In genomic region chr1:62784509-62785365, GRCh38 we compare ENCODE assay signal across 9 cellular contexts. TPM values are rescaled to one million over a fixed set of nuclear protein-coding genes. Genes with fewer than 3 reads are reported as not detected.
A peak's percentile ranks its signal among the peaks of the same experiment; 100 is the strongest.
DNase-seq lines count a peak whose midpoint lies in the region; ATAC-seq and TF ChIP-seq lines count a peak whose summit lies in the region.
"Had no signal": no experiment of that assay in that cellular context is flagged by ENCODE, and none has a peak within 500 bp of the region (broad histone marks: within the 10 kb centered on the region; RNA-seq: fewer than 3 reads in every experiment).

No MANE protein-coding gene starts in this region.

- H3K27me3 ChIP-seq in endocrine pancreas (ENCODE audit: control insufficient read depth, insufficient read depth, low read length): no peaks in the 10 kb centered on the region

- H3K9me3 Mint-ChIP-seq in activated naive CD8-positive, alpha-beta T cell treated with anti-CD3 and anti-CD28 coated beads for 36 hours: no peaks in the 10 kb centered on the region
- H3K9me3 Mint-ChIP-seq in activated naive CD8-positive, alpha-beta T cell treated with anti-CD3 and anti-CD28 coated beads, Interleukin-2, amount 50 U/mL, for 24 hours: no peaks in the 10 kb centered on the region
- no peaks in the 10 kb centered on the region for H3K9me3 Mint-ChIP-seq in naive thymus-derived CD8-positive, alpha-beta T cell
- H3K9me3 Mint-ChIP-seq in nephron progenitor cell: no peaks in the 10 kb centered on the region
- H3K9me3 Mint-ChIP-seq: dendritic cell treated with granulocyte-macrophage colony-stimulating factor and Interleukin-4, amounts not matched to agents 40 ng/mL and 50 ng/mL, for 4 days had no signal

- POLR2A ChIA-PET in naive thymus-derived CD8-positive, alpha-beta T cell (lab: Charles Lee): interaction anchor here (1.0 kb wide), 1 partner anchor 349 kb away, joined by 6 read pairs; no protein-coding TSS in a partner anchor

- H3K9me3 ChIP-seq in endocrine pancreas (ENCODE audit: control insufficient read depth, low read length): no peaks in the 10 kb centered on the region

- no peaks in the 10 kb centered on the region for H3K4me1 ChIP-seq in endocrine pancreas (ENCODE audit: control insufficient read depth, insufficient read depth, low read length)

- H3K4me1 Mint-ChIP-seq in activated naive CD8-positive, alpha-beta T cell treated with anti-CD3 and anti-CD28 coated beads for 36 hours: peaks cover 17% of the 10 kb centered on the region
- H3K4me1 Mint-ChIP-seq in activated naive CD8-positive, alpha-beta T cell treated with anti-CD3 and anti-CD28 coated beads, Interleukin-2, amount 50 U/mL, for 24 hours: peaks cover 18% of the 10 kb centered on the region
- peaks cover 9 to 22% (median 14%) of the 10 kb centered on the region in 4 donors for H3K4me1 Mint-ChIP-seq in naive thymus-derived CD8-positive, alpha-beta T cell
- H3K4me1 Mint-ChIP-seq in nephron progenitor cell: peaks cover 12% of the 10 kb centered on the region

- peak; percentile 18 for DNase-seq in activated naive CD8-positive, alpha-beta T cell treated with anti-CD3 and anti-CD28 coated beads for 36 hours
- DNase-seq in activated naive CD8-positive, alpha-beta T cell treated with anti-CD3 and anti-CD28 coated beads, Interleukin-2, amount 50 U/mL, for 24 hours: no peak
- DNase-seq in NCI-H82 treated with DMSO at 0.1 percent for 48 hours (lab: John Stamatoyannopoulos, UW; ENCODE audit: unreplicated experiment) (peak; percentile 35), nephron progenitor cell (no peak), iPS-NIHi11 (ENCODE audit: low spot score) (no peak)
- peak in 3 of 10 donors; percentile 4 to 20 (median 5) for DNase-seq in naive thymus-derived CD8-positive, alpha-beta T cell

- H3K27ac Mint-ChIP-seq in activated naive CD8-positive, alpha-beta T cell treated with anti-CD3 and anti-CD28 coated beads for 36 hours: no peak overlapping the region
- H3K27ac Mint-ChIP-seq in activated naive CD8-positive, alpha-beta T cell treated with anti-CD3 and anti-CD28 coated beads, Interleukin-2, amount 50 U/mL, for 24 hours: no peak overlapping the region
- no peak overlapping the region for H3K27ac Mint-ChIP-seq in naive thymus-derived CD8-positive, alpha-beta T cell
- H3K27ac Mint-ChIP-seq in nephron progenitor cell: no peak overlapping the region
- H3K27ac Mint-ChIP-seq: dendritic cell treated with granulocyte-macrophage colony-stimulating factor and Interleukin-4, amounts not matched to agents 40 ng/mL and 50 ng/mL, for 4 days had no signal

- no peak for TF ChIP-seq CTCF in nephron progenitor cell (IDR thresholded peaks at IDR 0.05)

- no peak for ATAC-seq in activated naive CD8-positive, alpha-beta T cell treated with anti-CD3 and anti-CD28 coated beads, Interleukin-2, amount 50 U/mL, for 24 hours
- ATAC-seq in HG02840 (IDR thresholded peaks at IDR 0.05; ENCODE audit: low FRiP score, unreplicated experiment): peak; percentile 11
- peak; percentile 2 to 18 for ATAC-seq in naive thymus-derived CD8-positive, alpha-beta T cell

- H3K9ac ChIP-seq in endocrine pancreas (ENCODE audit: control insufficient read depth, insufficient read depth, low read length): peak overlapping the region; percentile 62

- no peaks in the 10 kb centered on the region for H3K36me3 Mint-ChIP-seq in activated naive CD8-positive, alpha-beta T cell treated with anti-CD3 and anti-CD28 coated beads for 36 hours
- no peaks in the 10 kb centered on the region for H3K36me3 Mint-ChIP-seq in activated naive CD8-positive, alpha-beta T cell treated with anti-CD3 and anti-CD28 coated beads, Interleukin-2, amount 50 U/mL, for 24 hours (ENCODE audit: low read depth)
- peaks cover 0 to 2% (median 0%) of the 10 kb centered on the region in 3 donors for H3K36me3 Mint-ChIP-seq in naive thymus-derived CD8-positive, alpha-beta T cell
- H3K36me3 Mint-ChIP-seq in nephron progenitor cell (ENCODE audit: low read depth): peaks cover 6% of the 10 kb centered on the region

- peak overlapping the region; percentile 95 for H3K4me3 ChIP-seq in endocrine pancreas (ENCODE audit: control insufficient read depth, insufficient read depth, low read length)

- peaks cover 7% of the 10 kb centered on the region for H3K27me3 Mint-ChIP-seq in activated naive CD8-positive, alpha-beta T cell treated with anti-CD3 and anti-CD28 coated beads for 36 hours
- no peaks in the 10 kb centered on the region for H3K27me3 Mint-ChIP-seq in activated naive CD8-positive, alpha-beta T cell treated with anti-CD3 and anti-CD28 coated beads, Interleukin-2, amount 50 U/mL, for 24 hours
- H3K27me3 Mint-ChIP-seq in naive thymus-derived CD8-positive, alpha-beta T cell: peaks cover 0 to 5% (median 2%) of the 10 kb centered on the region in 5 donors
- H3K27me3 Mint-ChIP-seq in nephron progenitor cell (ENCODE audit: low read depth, poor library complexity): peaks cover 6% of the 10 kb centered on the region
- H3K27me3 Mint-ChIP-seq: dendritic cell treated with granulocyte-macrophage colony-stimulating factor and Interleukin-4, amounts not matched to agents 40 ng/mL and 50 ng/mL, for 4 days had no signal

- no peak overlapping the region for H3K4me3 Mint-ChIP-seq in activated naive CD8-positive, alpha-beta T cell treated with anti-CD3 and anti-CD28 coated beads for 36 hours
- H3K4me3 Mint-ChIP-seq in activated naive CD8-positive, alpha-beta T cell treated with anti-CD3 and anti-CD28 coated beads, Interleukin-2, amount 50 U/mL, for 24 hours: no peak overlapping the region
- no peak overlapping the region for H3K4me3 Mint-ChIP-seq in naive thymus-derived CD8-positive, alpha-beta T cell
- H3K4me3 Mint-ChIP-seq in nephron progenitor cell: no peak overlapping the region
- H3K4me3 Mint-ChIP-seq: dendritic cell treated with granulocyte-macrophage colony-stimulating factor and Interleukin-4, amounts not matched to agents 40 ng/mL and 50 ng/mL, for 4 days had no signal

- H3K36me3 ChIP-seq in endocrine pancreas (ENCODE audit: control insufficient read depth, insufficient read depth, low read length): no peaks in the 10 kb centered on the region

RNA-seq across cellular contexts. Expression of gene ATG4C, which starts 0.8 kb away (rescaled TPM):
- total RNA-seq in activated naive CD8-positive, alpha-beta T cell treated with anti-CD3 and anti-CD28 coated beads for 36 hours: 10 to 100 TPM; 17.7 to 18.2 TPM
- total RNA-seq in naive thymus-derived CD8-positive, alpha-beta T cell: 10 to 100 TPM; 18.3 TPM
- polyA plus RNA-seq in naive thymus-derived CD8-positive, alpha-beta T cell: 10 to 100 TPM; 13.6 to 17.0 (median 13.6) TPM

Comparison
In these comparisons a context has a peak if more than half of its experiments do, and no peak if none do; other contexts are left out.
1. DNase-seq: peak in activated naive CD8-positive, alpha-beta T cell treated with anti-CD3 and anti-CD28 coated beads for 36 hours (single experiment) and NCI-H82 treated with DMSO at 0.1 percent for 48 hours (single experiment); none in activated naive CD8-positive, alpha-beta T cell treated with anti-CD3 and anti-CD28 coated beads, Interleukin-2, amount 50 U/mL, for 24 hours (single experiment), nephron progenitor cell (single experiment) and iPS-NIHi11 (single experiment).